Comparison of ENCODE assay signal across 27 cellular contexts in the genomic region with DNA sequence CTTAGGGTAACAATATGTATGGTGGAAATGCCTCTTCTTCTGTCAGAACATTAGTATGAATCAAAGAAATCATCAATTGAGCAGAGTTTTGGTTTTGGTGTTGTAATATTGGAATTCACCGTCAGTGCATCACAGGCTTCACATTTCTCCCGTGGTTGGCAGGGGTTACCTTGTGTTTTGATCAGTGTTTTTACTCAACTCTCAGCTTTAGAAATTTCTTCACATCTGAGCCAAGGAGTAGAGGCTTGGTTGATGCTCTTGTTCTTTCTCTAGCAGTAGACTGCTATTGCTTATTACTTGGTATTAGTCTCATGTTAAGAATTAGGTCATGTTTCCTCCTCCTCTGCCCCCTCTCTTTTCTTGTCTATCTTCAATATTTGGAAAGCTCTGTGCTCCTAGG.
"Had no signal": no experiment of that assay in that cellular context is flagged by ENCODE, and none has a peak within 500 bp of the region (broad histone marks: within the 10 kb centered on the region; RNA-seq: fewer than 3 reads in every experiment).

No MANE protein-coding gene starts in this region.

- H3K27ac Mint-ChIP-seq: effector memory CD8-positive, alpha-beta T cell; memory B cell; natural killer cell; progenitor cell of endocrine pancreas had no signal

- H3K36me3 ChIP-seq: heart right ventricle, lower lobe of right lung, neutrophil, right atrium auricular region, thoracic aorta, tibial nerve, upper lobe of left lung had no signal

- H3K4me3 ChIP-seq: heart right ventricle, lower lobe of right lung, right atrium auricular region, smooth muscle cell, thoracic aorta, tibial nerve, upper lobe of left lung had no signal

- H2AFZ ChIP-seq: parathyroid adenoma had no signal

- H3K9ac ChIP-seq: parathyroid adenoma had no signal

- H3K27ac ChIP-seq: heart right ventricle, lower lobe of right lung, neutrophil, parathyroid adenoma, right atrium auricular region, thoracic aorta, tibial nerve, upper lobe of left lung had no signal

- H3K79me2 ChIP-seq: parathyroid adenoma had no signal

- H3K4me3 Mint-ChIP-seq: effector memory CD8-positive, alpha-beta T cell; memory B cell; natural killer cell; neural crest cell had no signal

- H3K4me1 Mint-ChIP-seq: memory B cell, natural killer cell, neural crest cell had no signal

- ATAC-seq: effector memory CD8-positive, alpha-beta T cell; heart right ventricle; left ventricle myocardium superior; lower lobe of right lung; natural killer cell; sciatic nerve had no signal

- H3K36me3 Mint-ChIP-seq: memory B cell, natural killer cell had no signal

- DNase-seq: cerebellar nuclear complex; cortex of kidney; effector memory CD8-positive, alpha-beta T cell; glutamatergic neuron; heart right ventricle; hippocampal formation; islet precursor cell; kidney glomerular epithelial cell; left ventricle myocardium superior; lower lobe of right lung; natural killer cell; stimulated activated CD4-positive, alpha-beta T cell treated with anti-CD3 and anti-CD28 coated beads, Interleukin-12 subunit alpha, Interleukin-12 subunit beta, amount 100 ng/mL, for 4 hours; stimulated activated CD4-positive, alpha-beta T cell treated with anti-CD3 and anti-CD28 coated beads, Interleukin-1b, Interleukin-23, amount 100 ng/mL, for 48 hours; stimulated activated CD4-positive, alpha-beta T cell treated with anti-CD3 and anti-CD28 coated beads, Interleukin-4, amount 100 ng/mL, for 1 hour; stimulated activated CD8-positive, alpha-beta memory T cell treated with anti-CD3 and anti-CD28 coated beads, Interleukin-4, amount 100 ng/mL, for 48 hours; stimulated activated naive CD4-positive, alpha-beta T cell; upper lobe of left lung had no signal

- H3K27me3 Mint-ChIP-seq: effector memory CD8-positive, alpha-beta T cell; progenitor cell of endocrine pancreas had no signal

- H3K27me3 ChIP-seq: heart right ventricle, neutrophil, right atrium auricular region, tibial nerve, upper lobe of left lung had no signal

- H3K4me2 ChIP-seq: smooth muscle cell had no signal

- H3K9me3 ChIP-seq: lower lobe of right lung, neutrophil, right atrium auricular region, thoracic aorta, tibial nerve, upper lobe of left lung had no signal
